In genomic region chr13:34750078-34750703, GRCh38 we compare ENCODE assay signal across 8 cellular contexts.
DNase-seq lines count a peak whose midpoint lies in the region; ATAC-seq and TF ChIP-seq lines count a peak whose summit lies in the region.

No MANE protein-coding gene starts in this region.

- H3K9me3 ChIP-seq in neural progenitor cell (ENCODE audit: low read depth), result no peaks in the 10 kb centered on the region

- H2AFZ ChIP-seq in neural progenitor cell (replicated peaks), result peak overlapping the region; percentile 84

- DNase-seq in NCI-H1105 (lab: John Stamatoyannopoulos, UW) (peak; percentile 28), ecto neural progenitor cell (ENCODE audit: low spot score) (peak; percentile 50), neural progenitor cell (ENCODE audit: low spot score) (peak; percentile 57), T-cell (no peak), NCI-H187 (lab: John Stamatoyannopoulos, UW) (no peak), ureter (ENCODE audit: low spot score) (no peak)
- no peak for DNase-seq in activated T-cell treated with anti-CD3 and anti-CD28 coated beads, Interleukin-2, amount 50 U/mL, for 48 hours

- peaks cover 10% of the 10 kb centered on the region for H3K4me1 ChIP-seq in neural progenitor cell

- H4K20me1 ChIP-seq in neural progenitor cell (ENCODE audit: low read depth), result no peaks in the 10 kb centered on the region

- H3K36me3 Mint-ChIP-seq in neural progenitor cell, result no peaks in the 10 kb centered on the region
- H3K36me3 Mint-ChIP-seq in T-cell, result no peaks in the 10 kb centered on the region

- H3K27me3 Mint-ChIP-seq in neural progenitor cell (ENCODE audit: insufficient read depth, low read depth), result peaks cover 5% of the 10 kb centered on the region
- peaks cover 9 to 21% of the 10 kb centered on the region in 2 donors for H3K27me3 Mint-ChIP-seq in T-cell

- CTCF ChIA-PET in T-cell (lab: Charles Lee), result no interaction called here

- no peaks in the 10 kb centered on the region for H3K79me2 ChIP-seq in neural progenitor cell (ENCODE audit: low read depth)

- peak overlapping the region; percentile 47 for H3K4me3 ChIP-seq in neural progenitor cell

- peak overlapping the region; percentile 84 for H3K4me2 ChIP-seq in neural progenitor cell

- H3F3A ChIP-seq in neural progenitor cell (ENCODE audit: low read depth), result no peaks in the 10 kb centered on the region

- TF ChIP-seq CTCF in neural progenitor cell (IDR thresholded peaks at IDR 0.05), result no peak

- ATAC-seq in GM21447 (IDR thresholded peaks at IDR 0.05; ENCODE audit: unreplicated experiment), result peak; percentile 72
- ATAC-seq in T-cell (replicated peaks in 1 of 4), result no peak

- POLR2A ChIA-PET in T-cell (lab: Charles Lee), result no interaction called here

- H3K9me3 Mint-ChIP-seq in neural progenitor cell (peaks cover 4% of the 10 kb centered on the region), T-cell (peaks cover 0 to 12% (median 4%) of the 10 kb centered on the region in 3 donors)

- H3K4me1 Mint-ChIP-seq in neural progenitor cell (peaks cover 16% of the 10 kb centered on the region), T-cell (no peaks in the 10 kb centered on the region)

- H3K9ac ChIP-seq in neural progenitor cell, result no peak overlapping the region

- no peaks in the 10 kb centered on the region for H3K27me3 ChIP-seq in neural progenitor cell

- no peak overlapping the region for H3K27ac ChIP-seq in neural progenitor cell

- H3K27ac Mint-ChIP-seq in neural progenitor cell (no peak overlapping the region), T-cell (no peak overlapping the region)

- peak overlapping the region; percentile 78 for H3K4me3 Mint-ChIP-seq in neural progenitor cell
- no peak overlapping the region for H3K4me3 Mint-ChIP-seq in T-cell

- no peaks in the 10 kb centered on the region for H3K36me3 ChIP-seq in neural progenitor cell

Comparison
In these comparisons a context has a peak if more than half of its experiments do, and no peak if none do; other contexts are left out.
1. DNase-seq: peak in NCI-H1105 (single experiment), ecto neural progenitor cell (single experiment) and neural progenitor cell (single experiment); none in T-cell (0 of 34), NCI-H187 (0 of 2), activated T-cell treated with anti-CD3 and anti-CD28 coated beads, Interleukin-2, amount 50 U/mL, for 48 hours (0 of 2) and ureter (single experiment).